Comparison of ENCODE assay signal across 1 cellular context in the genomic region with DNA sequence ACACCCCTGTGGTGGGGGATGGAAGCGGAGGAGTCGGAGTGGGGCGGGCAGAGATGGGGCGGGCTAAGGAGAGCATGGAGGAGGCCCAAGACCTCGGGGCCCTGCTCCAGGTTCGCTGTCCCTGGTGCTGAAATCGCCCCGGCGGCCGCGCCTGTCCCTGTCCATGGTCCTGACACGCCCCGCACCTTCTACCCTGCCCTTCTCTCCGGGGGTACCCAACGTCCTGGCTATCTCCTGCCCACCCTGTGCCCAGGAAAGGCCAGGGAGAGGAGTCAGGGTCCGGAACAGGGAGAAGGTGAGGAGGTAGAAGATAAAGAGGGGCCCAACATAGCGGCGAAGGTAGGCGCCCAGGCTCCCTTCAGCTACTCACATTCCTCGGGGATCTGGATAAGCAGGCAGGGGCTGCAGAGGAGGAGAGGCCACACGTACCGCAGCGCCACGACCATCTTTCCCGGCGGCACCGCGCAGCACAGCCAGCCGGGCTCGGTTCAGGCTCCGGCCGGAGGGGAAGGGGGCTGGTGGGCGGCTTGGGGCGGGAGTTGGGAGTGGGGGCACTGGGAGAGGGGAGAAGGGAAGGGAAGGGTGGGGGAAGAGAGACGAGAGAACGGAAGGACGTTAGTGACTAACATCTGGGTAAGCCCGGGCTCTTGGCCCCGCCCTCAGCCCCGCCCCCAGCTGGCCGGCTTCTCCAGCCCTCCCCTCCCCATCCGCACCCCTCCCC.
TF ChIP-seq lines count a peak whose summit lies in the region.

No MANE protein-coding gene starts in this region.

TF ChIP-seq in K562, 482 proteins besides CTCF, POLR2A, EP300 and RAD21 (continued from another document and continues in another):
- TF ChIP-seq, protein P1, sequence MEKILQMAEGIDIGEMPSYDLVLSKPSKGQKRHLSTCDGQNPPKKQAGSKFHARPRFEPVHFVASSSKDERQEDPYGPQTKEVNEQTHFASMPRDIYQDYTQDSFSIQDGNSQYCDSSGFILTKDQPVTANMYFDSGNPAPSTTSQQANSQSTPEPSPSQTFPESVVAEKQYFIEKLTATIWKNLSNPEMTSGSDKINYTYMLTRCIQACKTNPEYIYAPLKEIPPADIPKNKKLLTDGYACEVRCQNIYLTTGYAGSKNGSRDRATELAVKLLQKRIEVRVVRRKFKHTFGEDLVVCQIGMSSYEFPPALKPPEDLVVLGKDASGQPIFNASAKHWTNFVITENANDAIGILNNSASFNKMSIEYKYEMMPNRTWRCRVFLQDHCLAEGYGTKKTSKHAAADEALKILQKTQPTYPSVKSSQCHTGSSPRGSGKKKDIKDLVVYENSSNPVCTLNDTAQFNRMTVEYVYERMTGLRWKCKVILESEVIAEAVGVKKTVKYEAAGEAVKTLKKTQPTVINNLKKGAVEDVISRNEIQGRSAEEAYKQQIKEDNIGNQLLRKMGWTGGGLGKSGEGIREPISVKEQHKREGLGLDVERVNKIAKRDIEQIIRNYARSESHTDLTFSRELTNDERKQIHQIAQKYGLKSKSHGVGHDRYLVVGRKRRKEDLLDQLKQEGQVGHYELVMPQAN (IDR thresholded peaks at IDR 0.05; ENCODE audit: borderline replicate concordance) = peak; percentile 91
- TF ChIP-seq, protein P2, sequence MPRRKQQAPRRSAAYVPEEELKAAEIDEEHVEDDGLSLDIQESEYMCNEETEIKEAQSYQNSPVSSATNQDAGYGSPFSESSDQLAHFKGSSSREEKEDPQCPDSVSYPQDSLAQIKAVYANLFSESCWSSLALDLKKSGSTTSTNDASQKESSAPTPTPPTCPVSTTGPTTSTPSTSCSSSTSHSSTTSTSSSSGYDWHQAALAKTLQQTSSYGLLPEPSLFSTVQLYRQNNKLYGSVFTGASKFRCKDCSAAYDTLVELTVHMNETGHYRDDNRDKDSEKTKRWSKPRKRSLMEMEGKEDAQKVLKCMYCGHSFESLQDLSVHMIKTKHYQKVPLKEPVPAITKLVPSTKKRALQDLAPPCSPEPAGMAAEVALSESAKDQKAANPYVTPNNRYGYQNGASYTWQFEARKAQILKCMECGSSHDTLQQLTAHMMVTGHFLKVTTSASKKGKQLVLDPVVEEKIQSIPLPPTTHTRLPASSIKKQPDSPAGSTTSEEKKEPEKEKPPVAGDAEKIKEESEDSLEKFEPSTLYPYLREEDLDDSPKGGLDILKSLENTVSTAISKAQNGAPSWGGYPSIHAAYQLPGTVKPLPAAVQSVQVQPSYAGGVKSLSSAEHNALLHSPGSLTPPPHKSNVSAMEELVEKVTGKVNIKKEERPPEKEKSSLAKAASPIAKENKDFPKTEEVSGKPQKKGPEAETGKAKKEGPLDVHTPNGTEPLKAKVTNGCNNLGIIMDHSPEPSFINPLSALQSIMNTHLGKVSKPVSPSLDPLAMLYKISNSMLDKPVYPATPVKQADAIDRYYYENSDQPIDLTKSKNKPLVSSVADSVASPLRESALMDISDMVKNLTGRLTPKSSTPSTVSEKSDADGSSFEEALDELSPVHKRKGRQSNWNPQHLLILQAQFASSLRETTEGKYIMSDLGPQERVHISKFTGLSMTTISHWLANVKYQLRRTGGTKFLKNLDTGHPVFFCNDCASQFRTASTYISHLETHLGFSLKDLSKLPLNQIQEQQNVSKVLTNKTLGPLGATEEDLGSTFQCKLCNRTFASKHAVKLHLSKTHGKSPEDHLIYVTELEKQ (CRISPR knock-in tag; IDR thresholded peaks at IDR 0.05) = no peak
- TF ChIP-seq, protein P3, sequence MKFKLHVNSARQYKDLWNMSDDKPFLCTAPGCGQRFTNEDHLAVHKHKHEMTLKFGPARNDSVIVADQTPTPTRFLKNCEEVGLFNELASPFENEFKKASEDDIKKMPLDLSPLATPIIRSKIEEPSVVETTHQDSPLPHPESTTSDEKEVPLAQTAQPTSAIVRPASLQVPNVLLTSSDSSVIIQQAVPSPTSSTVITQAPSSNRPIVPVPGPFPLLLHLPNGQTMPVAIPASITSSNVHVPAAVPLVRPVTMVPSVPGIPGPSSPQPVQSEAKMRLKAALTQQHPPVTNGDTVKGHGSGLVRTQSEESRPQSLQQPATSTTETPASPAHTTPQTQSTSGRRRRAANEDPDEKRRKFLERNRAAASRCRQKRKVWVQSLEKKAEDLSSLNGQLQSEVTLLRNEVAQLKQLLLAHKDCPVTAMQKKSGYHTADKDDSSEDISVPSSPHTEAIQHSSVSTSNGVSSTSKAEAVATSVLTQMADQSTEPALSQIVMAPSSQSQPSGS (CRISPR knock-in tag; IDR thresholded peaks at IDR 0.05) = peak; percentile 88
- no peak for TF ChIP-seq STAT5B (CRISPR knock-in tag; IDR thresholded peaks at IDR 0.05)
- TF ChIP-seq CCNT2 (IDR thresholded peaks at IDR 0.05; ENCODE audit: borderline replicate concordance, extremely low read depth, insufficient read length, low read depth, low read length) = no peak
- TF ChIP-seq HDAC2 (IDR thresholded peaks at IDR 0.05) = peak; percentile 86
- TF ChIP-seq MYC (IDR thresholded peaks at IDR 0.05; ENCODE audit: low read depth, low read length) = 0 out of 2 replicates have a peak, but pooled peaks have one; percentile 28
- no peak for TF ChIP-seq MYC (CRISPR knock-in tag; IDR thresholded peaks at IDR 0.05; ENCODE audit: borderline replicate concordance, low read depth)
- no peak for TF ChIP-seq PML (IDR thresholded peaks at IDR 0.05; ENCODE audit: low read length)
- TF ChIP-seq KAT2B (IDR thresholded peaks at IDR 0.05; ENCODE audit: low read depth, low read length) = no peak
- TF ChIP-seq NCOA2 (IDR thresholded peaks at IDR 0.05; ENCODE audit: partially characterized antibody in 2 of 2) = no peak
- TF ChIP-seq, protein P4, sequence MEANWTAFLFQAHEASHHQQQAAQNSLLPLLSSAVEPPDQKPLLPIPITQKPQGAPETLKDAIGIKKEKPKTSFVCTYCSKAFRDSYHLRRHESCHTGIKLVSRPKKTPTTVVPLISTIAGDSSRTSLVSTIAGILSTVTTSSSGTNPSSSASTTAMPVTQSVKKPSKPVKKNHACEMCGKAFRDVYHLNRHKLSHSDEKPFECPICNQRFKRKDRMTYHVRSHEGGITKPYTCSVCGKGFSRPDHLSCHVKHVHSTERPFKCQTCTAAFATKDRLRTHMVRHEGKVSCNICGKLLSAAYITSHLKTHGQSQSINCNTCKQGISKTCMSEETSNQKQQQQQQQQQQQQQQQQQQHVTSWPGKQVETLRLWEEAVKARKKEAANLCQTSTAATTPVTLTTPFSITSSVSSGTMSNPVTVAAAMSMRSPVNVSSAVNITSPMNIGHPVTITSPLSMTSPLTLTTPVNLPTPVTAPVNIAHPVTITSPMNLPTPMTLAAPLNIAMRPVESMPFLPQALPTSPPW (CRISPR knock-in tag; IDR thresholded peaks at IDR 0.05) = peak; percentile 64
- no peak for TF ChIP-seq MAFG (tag; conservative IDR thresholded peaks at IDR 0.05)
- TF ChIP-seq ZNF175 (CRISPR knock-in tag; IDR thresholded peaks at IDR 0.05; ENCODE audit: low read depth) = peak; percentile 80
- TF ChIP-seq RBBP5 (IDR thresholded peaks at IDR 0.05; ENCODE audit: borderline replicate concordance, insufficient read depth, low read length, poor library complexity, severe bottlenecking) = no peak
- TF ChIP-seq ZC3H11A (IDR thresholded peaks at IDR 0.05; ENCODE audit: low read depth, low read length) = no peak
- no peak for TF ChIP-seq MCM3 (IDR thresholded peaks at IDR 0.05)
- peak; percentile 95 for TF ChIP-seq ZBTB1 (CRISPR knock-in tag; IDR thresholded peaks at IDR 0.05; ENCODE audit: borderline replicate concordance, low read depth)
- TF ChIP-seq, protein P5, sequence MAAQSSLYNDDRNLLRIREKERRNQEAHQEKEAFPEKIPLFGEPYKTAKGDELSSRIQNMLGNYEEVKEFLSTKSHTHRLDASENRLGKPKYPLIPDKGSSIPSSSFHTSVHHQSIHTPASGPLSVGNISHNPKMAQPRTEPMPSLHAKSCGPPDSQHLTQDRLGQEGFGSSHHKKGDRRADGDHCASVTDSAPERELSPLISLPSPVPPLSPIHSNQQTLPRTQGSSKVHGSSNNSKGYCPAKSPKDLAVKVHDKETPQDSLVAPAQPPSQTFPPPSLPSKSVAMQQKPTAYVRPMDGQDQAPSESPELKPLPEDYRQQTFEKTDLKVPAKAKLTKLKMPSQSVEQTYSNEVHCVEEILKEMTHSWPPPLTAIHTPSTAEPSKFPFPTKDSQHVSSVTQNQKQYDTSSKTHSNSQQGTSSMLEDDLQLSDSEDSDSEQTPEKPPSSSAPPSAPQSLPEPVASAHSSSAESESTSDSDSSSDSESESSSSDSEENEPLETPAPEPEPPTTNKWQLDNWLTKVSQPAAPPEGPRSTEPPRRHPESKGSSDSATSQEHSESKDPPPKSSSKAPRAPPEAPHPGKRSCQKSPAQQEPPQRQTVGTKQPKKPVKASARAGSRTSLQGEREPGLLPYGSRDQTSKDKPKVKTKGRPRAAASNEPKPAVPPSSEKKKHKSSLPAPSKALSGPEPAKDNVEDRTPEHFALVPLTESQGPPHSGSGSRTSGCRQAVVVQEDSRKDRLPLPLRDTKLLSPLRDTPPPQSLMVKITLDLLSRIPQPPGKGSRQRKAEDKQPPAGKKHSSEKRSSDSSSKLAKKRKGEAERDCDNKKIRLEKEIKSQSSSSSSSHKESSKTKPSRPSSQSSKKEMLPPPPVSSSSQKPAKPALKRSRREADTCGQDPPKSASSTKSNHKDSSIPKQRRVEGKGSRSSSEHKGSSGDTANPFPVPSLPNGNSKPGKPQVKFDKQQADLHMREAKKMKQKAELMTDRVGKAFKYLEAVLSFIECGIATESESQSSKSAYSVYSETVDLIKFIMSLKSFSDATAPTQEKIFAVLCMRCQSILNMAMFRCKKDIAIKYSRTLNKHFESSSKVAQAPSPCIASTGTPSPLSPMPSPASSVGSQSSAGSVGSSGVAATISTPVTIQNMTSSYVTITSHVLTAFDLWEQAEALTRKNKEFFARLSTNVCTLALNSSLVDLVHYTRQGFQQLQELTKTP (IDR thresholded peaks at IDR 0.05; ENCODE audit: low read depth in 1 of 2, partially characterized antibody in 2 of 2) = peak in 1 of 2 experiments; percentile 100
- peak; percentile 94 for TF ChIP-seq ZNF644 (tag; IDR thresholded peaks at IDR 0.05; ENCODE audit: low read depth)
- TF ChIP-seq, protein P6, sequence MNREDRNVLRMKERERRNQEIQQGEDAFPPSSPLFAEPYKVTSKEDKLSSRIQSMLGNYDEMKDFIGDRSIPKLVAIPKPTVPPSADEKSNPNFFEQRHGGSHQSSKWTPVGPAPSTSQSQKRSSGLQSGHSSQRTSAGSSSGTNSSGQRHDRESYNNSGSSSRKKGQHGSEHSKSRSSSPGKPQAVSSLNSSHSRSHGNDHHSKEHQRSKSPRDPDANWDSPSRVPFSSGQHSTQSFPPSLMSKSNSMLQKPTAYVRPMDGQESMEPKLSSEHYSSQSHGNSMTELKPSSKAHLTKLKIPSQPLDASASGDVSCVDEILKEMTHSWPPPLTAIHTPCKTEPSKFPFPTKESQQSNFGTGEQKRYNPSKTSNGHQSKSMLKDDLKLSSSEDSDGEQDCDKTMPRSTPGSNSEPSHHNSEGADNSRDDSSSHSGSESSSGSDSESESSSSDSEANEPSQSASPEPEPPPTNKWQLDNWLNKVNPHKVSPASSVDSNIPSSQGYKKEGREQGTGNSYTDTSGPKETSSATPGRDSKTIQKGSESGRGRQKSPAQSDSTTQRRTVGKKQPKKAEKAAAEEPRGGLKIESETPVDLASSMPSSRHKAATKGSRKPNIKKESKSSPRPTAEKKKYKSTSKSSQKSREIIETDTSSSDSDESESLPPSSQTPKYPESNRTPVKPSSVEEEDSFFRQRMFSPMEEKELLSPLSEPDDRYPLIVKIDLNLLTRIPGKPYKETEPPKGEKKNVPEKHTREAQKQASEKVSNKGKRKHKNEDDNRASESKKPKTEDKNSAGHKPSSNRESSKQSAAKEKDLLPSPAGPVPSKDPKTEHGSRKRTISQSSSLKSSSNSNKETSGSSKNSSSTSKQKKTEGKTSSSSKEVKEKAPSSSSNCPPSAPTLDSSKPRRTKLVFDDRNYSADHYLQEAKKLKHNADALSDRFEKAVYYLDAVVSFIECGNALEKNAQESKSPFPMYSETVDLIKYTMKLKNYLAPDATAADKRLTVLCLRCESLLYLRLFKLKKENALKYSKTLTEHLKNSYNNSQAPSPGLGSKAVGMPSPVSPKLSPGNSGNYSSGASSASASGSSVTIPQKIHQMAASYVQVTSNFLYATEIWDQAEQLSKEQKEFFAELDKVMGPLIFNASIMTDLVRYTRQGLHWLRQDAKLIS (CRISPR knock-in tag; IDR thresholded peaks at IDR 0.05) = peak; percentile 99
- TF ChIP-seq MIER1 (IDR thresholded peaks at IDR 0.05; ENCODE audit: low read depth) = peak; percentile 99
- peak; percentile 96 for TF ChIP-seq ZNF766 (CRISPR knock-in tag; conservative IDR thresholded peaks at IDR 0.05)
- TF ChIP-seq XRCC4 (IDR thresholded peaks at IDR 0.05; ENCODE audit: extremely low read depth, insufficient read depth, insufficient read length) = no peak
- TF ChIP-seq ATF1 (CRISPR knock-in tag; IDR thresholded peaks at IDR 0.05) = peak; percentile 81
- no peak for TF ChIP-seq ATF1 (tag; IDR thresholded peaks at IDR 0.05)
- TF ChIP-seq, protein P7, sequence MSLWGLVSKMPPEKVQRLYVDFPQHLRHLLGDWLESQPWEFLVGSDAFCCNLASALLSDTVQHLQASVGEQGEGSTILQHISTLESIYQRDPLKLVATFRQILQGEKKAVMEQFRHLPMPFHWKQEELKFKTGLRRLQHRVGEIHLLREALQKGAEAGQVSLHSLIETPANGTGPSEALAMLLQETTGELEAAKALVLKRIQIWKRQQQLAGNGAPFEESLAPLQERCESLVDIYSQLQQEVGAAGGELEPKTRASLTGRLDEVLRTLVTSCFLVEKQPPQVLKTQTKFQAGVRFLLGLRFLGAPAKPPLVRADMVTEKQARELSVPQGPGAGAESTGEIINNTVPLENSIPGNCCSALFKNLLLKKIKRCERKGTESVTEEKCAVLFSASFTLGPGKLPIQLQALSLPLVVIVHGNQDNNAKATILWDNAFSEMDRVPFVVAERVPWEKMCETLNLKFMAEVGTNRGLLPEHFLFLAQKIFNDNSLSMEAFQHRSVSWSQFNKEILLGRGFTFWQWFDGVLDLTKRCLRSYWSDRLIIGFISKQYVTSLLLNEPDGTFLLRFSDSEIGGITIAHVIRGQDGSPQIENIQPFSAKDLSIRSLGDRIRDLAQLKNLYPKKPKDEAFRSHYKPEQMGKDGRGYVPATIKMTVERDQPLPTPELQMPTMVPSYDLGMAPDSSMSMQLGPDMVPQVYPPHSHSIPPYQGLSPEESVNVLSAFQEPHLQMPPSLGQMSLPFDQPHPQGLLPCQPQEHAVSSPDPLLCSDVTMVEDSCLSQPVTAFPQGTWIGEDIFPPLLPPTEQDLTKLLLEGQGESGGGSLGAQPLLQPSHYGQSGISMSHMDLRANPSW (CRISPR knock-in tag; IDR thresholded peaks at IDR 0.05) = peak; percentile 95; the same call in 1 of the 2 replicates
- peak; percentile 100 for TF ChIP-seq EHMT2 (IDR thresholded peaks at IDR 0.05)
- TF ChIP-seq HCFC1 (IDR thresholded peaks at IDR 0.05; ENCODE audit: low read depth, low read length) = peak; percentile 31; the same call in 1 of the 2 replicates
- TF ChIP-seq TEAD2 (tag; IDR thresholded peaks at IDR 0.05) = no peak
- TF ChIP-seq, protein P8, sequence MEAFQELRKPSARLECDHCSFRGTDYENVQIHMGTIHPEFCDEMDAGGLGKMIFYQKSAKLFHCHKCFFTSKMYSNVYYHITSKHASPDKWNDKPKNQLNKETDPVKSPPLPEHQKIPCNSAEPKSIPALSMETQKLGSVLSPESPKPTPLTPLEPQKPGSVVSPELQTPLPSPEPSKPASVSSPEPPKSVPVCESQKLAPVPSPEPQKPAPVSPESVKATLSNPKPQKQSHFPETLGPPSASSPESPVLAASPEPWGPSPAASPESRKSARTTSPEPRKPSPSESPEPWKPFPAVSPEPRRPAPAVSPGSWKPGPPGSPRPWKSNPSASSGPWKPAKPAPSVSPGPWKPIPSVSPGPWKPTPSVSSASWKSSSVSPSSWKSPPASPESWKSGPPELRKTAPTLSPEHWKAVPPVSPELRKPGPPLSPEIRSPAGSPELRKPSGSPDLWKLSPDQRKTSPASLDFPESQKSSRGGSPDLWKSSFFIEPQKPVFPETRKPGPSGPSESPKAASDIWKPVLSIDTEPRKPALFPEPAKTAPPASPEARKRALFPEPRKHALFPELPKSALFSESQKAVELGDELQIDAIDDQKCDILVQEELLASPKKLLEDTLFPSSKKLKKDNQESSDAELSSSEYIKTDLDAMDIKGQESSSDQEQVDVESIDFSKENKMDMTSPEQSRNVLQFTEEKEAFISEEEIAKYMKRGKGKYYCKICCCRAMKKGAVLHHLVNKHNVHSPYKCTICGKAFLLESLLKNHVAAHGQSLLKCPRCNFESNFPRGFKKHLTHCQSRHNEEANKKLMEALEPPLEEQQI (IDR thresholded peaks at IDR 0.05) = peak; percentile 64; the same call in 1 of the 2 replicates
